10 cellular contexts compared by ENCODE assay signal in the genomic region with DNA sequence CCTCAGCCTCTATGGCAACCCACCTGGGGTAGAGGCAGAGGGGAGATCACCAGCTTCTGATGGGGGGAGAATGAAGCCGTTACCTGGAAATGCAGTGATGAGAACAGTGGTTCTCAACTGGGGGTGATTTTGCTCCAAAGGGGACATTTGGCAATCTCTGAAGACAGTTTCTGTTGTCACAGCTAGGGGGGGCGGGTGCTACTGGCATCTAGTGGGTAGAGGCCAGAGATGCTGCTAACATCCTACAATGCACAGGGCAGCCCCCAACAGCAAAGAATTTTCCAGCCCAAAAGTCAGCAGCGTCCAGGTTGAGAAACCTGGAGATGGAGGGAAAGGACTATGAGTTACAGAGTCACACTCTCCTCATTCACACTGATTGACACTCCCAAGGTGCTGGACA.
DNase-seq lines count a peak whose midpoint lies in the region; ATAC-seq and TF ChIP-seq lines count a peak whose summit lies in the region.
"Had no signal": no experiment of that assay in that cellular context is flagged by ENCODE, and none has a peak within 500 bp of the region (broad histone marks: within the 10 kb centered on the region; RNA-seq: fewer than 3 reads in every experiment).

No MANE protein-coding gene starts in this region.

- intact Hi-C loops in vagina (cut with DNase I) = no loop called here

- H3K9me3 ChIP-seq in DOHH2 (ENCODE audit: control insufficient read depth, insufficient read depth, low read length) (no peaks in the 10 kb centered on the region), osteoblast (ENCODE audit: low read depth, low read length) (no peaks in the 10 kb centered on the region), vagina (no peaks in the 10 kb centered on the region)

- H3K79me2 ChIP-seq in DOHH2 (ENCODE audit: control insufficient read depth, low read length) (no peaks in the 10 kb centered on the region), osteoblast (ENCODE audit: insufficient read depth, low read length) (no peaks in the 10 kb centered on the region)

- H3K36me3 ChIP-seq in DOHH2 (ENCODE audit: control insufficient read depth, low read length) (no peaks in the 10 kb centered on the region), osteoblast (ENCODE audit: insufficient read depth, low read length) (no peaks in the 10 kb centered on the region), vagina (no peaks in the 10 kb centered on the region)

- no peak overlapping the region for H3K4me3 ChIP-seq in DOHH2 (ENCODE audit: low read length)
- H3K4me3 ChIP-seq in choroid plexus epithelial cell (ENCODE audit: low read depth, low read length) = no peak overlapping the region
- H3K4me3 ChIP-seq in osteoblast (ENCODE audit: insufficient read depth, low read length) = peak overlapping the region; percentile 67
- no peak overlapping the region for H3K4me3 ChIP-seq in vagina

- no peak overlapping the region for H3K4me2 ChIP-seq in DOHH2 (ENCODE audit: low read length)
- peak overlapping the region; percentile 89 for H3K4me2 ChIP-seq in osteoblast (ENCODE audit: insufficient read depth, low read length)

- H3K4me1 ChIP-seq in DOHH2 (ENCODE audit: control insufficient read depth, low read length) = no peaks in the 10 kb centered on the region
- peaks cover 33% of the 10 kb centered on the region for H3K4me1 ChIP-seq in osteoblast (ENCODE audit: insufficient read depth, low read length)
- peaks cover 5% of the 10 kb centered on the region for H3K4me1 ChIP-seq in vagina

- H3K27me3 ChIP-seq in DOHH2 (ENCODE audit: control insufficient read depth, low read length) = 0 out of 2 replicates have a peak, but pooled peaks cover 5% of the 10 kb centered on the region
- H3K27me3 ChIP-seq in osteoblast (ENCODE audit: insufficient read depth, low read length) = no peaks in the 10 kb centered on the region
- no peaks in the 10 kb centered on the region for H3K27me3 ChIP-seq in vagina

- H3K27ac ChIP-seq in DOHH2 (ENCODE audit: low read depth, low read length) = no peak overlapping the region
- H3K27ac ChIP-seq in osteoblast (ENCODE audit: low read depth, low read length) = peak overlapping the region; percentile 58
- no peak overlapping the region for H3K27ac ChIP-seq in vagina

- no peaks in the 10 kb centered on the region for H3F3A ChIP-seq in DOHH2 (ENCODE audit: control insufficient read depth, insufficient read depth)

- ATAC-seq in GM21786 (IDR thresholded peaks at IDR 0.05; ENCODE audit: unreplicated experiment) = no peak

- no peak for TF ChIP-seq POLR2A in vagina (IDR thresholded peaks at IDR 0.05)

- no peaks in the 10 kb centered on the region for H4K20me1 ChIP-seq in DOHH2 (ENCODE audit: control insufficient read depth, insufficient read depth, low read depth, low read length)
- no peaks in the 10 kb centered on the region for H4K20me1 ChIP-seq in osteoblast (ENCODE audit: insufficient read depth, low read length)

- no peak overlapping the region for H2AFZ ChIP-seq in osteoblast (ENCODE audit: low read length)

- no peaks in the 10 kb centered on the region for H3K9me2 ChIP-seq in DOHH2 (replicated peaks; ENCODE audit: control insufficient read depth, low read length)

- DNase-seq in M059J (ENCODE audit: low read depth) = peak; percentile 26
- no peak for DNase-seq in choroid plexus epithelial cell (ENCODE audit: low read depth)
- no peak for DNase-seq in osteoblast (ENCODE audit: insufficient read length, low spot score, missing footprints)
- no peak for DNase-seq in vagina (ENCODE audit: extremely low spot score in 2 of 2)
- DNase-seq in activated gamma-delta T cell (lab: John Stamatoyannopoulos, UW) = no peak
- DNase-seq: activated effector memory CD4-positive, alpha-beta T cell treated with Interleukin-2 at 50 U/mL for 16 hours; effector memory CD4-positive, alpha-beta T cell; NCI-H526 treated with DMSO at 0.1 percent for 48 hours had no signal

- TF ChIP-seq CTCF in DOHH2 (IDR thresholded peaks at IDR 0.05; ENCODE audit: low read depth, low read length, poor library complexity, severe bottlenecking) (peak; percentile 25), choroid plexus epithelial cell (conservative IDR thresholded peaks at IDR 0.05; ENCODE audit: low read depth, low read length) (peak; percentile 33), osteoblast (IDR thresholded peaks at IDR 0.05; ENCODE audit: extremely low read depth, low read depth, low read length) (peak; percentile 40), vagina (IDR thresholded peaks at IDR 0.05) (no peak)

Comparison
In these comparisons a context has a peak if more than half of its experiments do, and no peak if none do; other contexts are left out.
1. CTCF ChIP-seq: peak in DOHH2 (single experiment), choroid plexus epithelial cell (single experiment) and osteoblast (single experiment); none in vagina (0 of 3).